ENCODE assay signal across 22 cellular contexts in the genomic region with DNA sequence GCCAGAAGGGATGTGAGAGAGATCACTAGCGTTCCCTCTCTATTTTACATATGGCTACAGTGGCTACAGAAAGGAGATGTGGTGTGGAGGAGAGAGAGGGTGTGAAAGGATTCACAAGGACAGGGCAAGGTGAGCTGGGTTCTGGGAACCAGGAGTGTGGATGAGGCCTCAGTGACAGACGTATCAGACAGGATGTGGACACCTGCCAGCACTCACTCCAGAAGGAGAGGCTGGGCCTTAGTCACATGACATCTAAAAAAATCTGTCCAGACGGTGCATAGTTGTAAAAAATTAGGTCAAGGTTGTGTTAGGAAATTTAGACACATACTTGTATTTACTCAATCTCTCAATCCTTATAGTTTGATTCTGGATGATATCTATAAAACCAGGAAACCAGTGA. TPM values are rescaled to one million over a fixed set of nuclear protein-coding genes. Genes with fewer than 3 reads are reported as not detected.
DNase-seq lines count a peak whose midpoint lies in the region; ATAC-seq and TF ChIP-seq lines count a peak whose summit lies in the region.
"Had no signal": no experiment of that assay in that cellular context is flagged by ENCODE, and none has a peak within 500 bp of the region (broad histone marks: within the 10 kb centered on the region; RNA-seq: fewer than 3 reads in every experiment).

No MANE protein-coding gene starts in this region.

- TF ChIP-seq POLR2A in body of pancreas (IDR thresholded peaks at IDR 0.05): no peak

- no peaks in the 10 kb centered on the region for H3K4me1 ChIP-seq in body of pancreas
- H3K4me1 ChIP-seq: psoas muscle, vagina had no signal

- no peaks in the 10 kb centered on the region for H3K9me3 ChIP-seq in body of pancreas
- H3K9me3 ChIP-seq: psoas muscle, vagina had no signal

- WGBS in body of pancreas, 2 donors: 27% methylated on average over 3 of the region's 3 CpGs

- intact Hi-C loops in body of pancreas (cut with DNase I): no loop called here
- intact Hi-C loops in left ventricle myocardium superior (cut with micrococcal nuclease): no loop called here

- in situ Hi-C loops in G401 (cut with HindIII; ENCODE audit: low sequenced_read_pairs): no loop called here

- no peak for TF ChIP-seq CTCF in body of pancreas (IDR thresholded peaks at IDR 0.05)

- ATAC-seq in body of pancreas: peak; percentile 21
- peak; percentile 92 for ATAC-seq in left ventricle myocardium superior
- no peak for ATAC-seq in HG03196 (IDR thresholded peaks at IDR 0.05; ENCODE audit: unreplicated experiment)
- no peak for ATAC-seq in GM21515 (IDR thresholded peaks at IDR 0.05; ENCODE audit: unreplicated experiment)
- ATAC-seq: activated CD8-positive, alpha-beta T cell treated with anti-CD3 and anti-CD28 coated beads for 36 hours; psoas muscle had no signal

- H3K27ac ChIP-seq in body of pancreas: no peak overlapping the region
- H3K27ac ChIP-seq: psoas muscle, RWPE1, vagina had no signal

- peak; percentile 96 for DNase-seq in G401 (ENCODE audit: low spot score)
- peak; percentile 55 for DNase-seq in NCI-H2171 (lab: John Stamatoyannopoulos, UW)
- peak in 1 of 4 donors; percentile 34 for DNase-seq in body of pancreas
- DNase-seq in left ventricle myocardium superior: peak; percentile 57
- no peak for DNase-seq in nucleus accumbens (lab: John Stamatoyannopoulos, UW)
- DNase-seq: activated CD4-positive, CD25-positive, alpha-beta regulatory T cell; activated CD8-positive, alpha-beta T cell treated with anti-CD3 and anti-CD28 coated beads for 36 hours; activated effector memory CD4-positive, alpha-beta T cell treated with anti-CD3 and anti-CD28 coated beads, Interleukin-2, amount 50 U/mL, for 16 hours; activated T-cell treated with anti-CD3 and anti-CD28 coated beads for 4 hours; amniotic stem cell; CD4-positive, alpha-beta T cell; foreskin melanocyte; hypothalamus; islet precursor cell; NCI-H1436; psoas muscle; T-helper 9 cell had no signal

- H3K27me3 ChIP-seq in body of pancreas: no peaks in the 10 kb centered on the region
- H3K27me3 ChIP-seq: vagina had no signal

- H3K4me3 ChIP-seq in body of pancreas: no peak overlapping the region
- H3K4me3 ChIP-seq: psoas muscle, vagina had no signal

- no peaks in the 10 kb centered on the region for H3K36me3 ChIP-seq in body of pancreas (replicated peaks in 1 of 2; ENCODE audit: insufficient read depth in 1 of 2, low read depth in 2 of 2)
- H3K36me3 ChIP-seq: vagina had no signal

RNA-seq across cellular contexts. Expression of gene TRIM67, which starts 10.6 kb away (rescaled TPM):
- not detected in 2 replicates for total RNA-seq in G401 (2014; rRNA removed; shearing (Covaris generic))
- total RNA-seq in body of pancreas (under 1 TPM in 1 of 2 donors, not detected in 1; under 0.01 TPM), left ventricle myocardium superior (not detected)
- total RNA-seq: activated CD8-positive, alpha-beta T cell treated with anti-CD3 and anti-CD28 coated beads for 36 hours; CD4-positive, alpha-beta T cell; epithelial cell of proximal tubule; vagina had no signal

Comparison
In these comparisons a context has a peak if more than half of its experiments do, and no peak if none do; other contexts are left out.
1. DNase-seq: peak in G401 (single experiment), NCI-H2171 (single experiment) and left ventricle myocardium superior (single experiment); none in nucleus accumbens (0 of 56).
2. ATAC-seq: peak in body of pancreas (single experiment) and left ventricle myocardium superior (single experiment); none in HG03196 (single experiment) and GM21515 (single experiment).